ENCODE assay signal across 25 cellular contexts in genomic region chr2:206716607-206717006, GRCh38. TPM values are rescaled to one million over a fixed set of nuclear protein-coding genes. Genes with fewer than 3 reads are reported as not detected.
"Had no signal": no experiment of that assay in that cellular context is flagged by ENCODE, and none has a peak within 500 bp of the region (broad histone marks: within the 10 kb centered on the region; RNA-seq: fewer than 3 reads in every experiment).

No MANE protein-coding gene starts in this region.

- H3K4me1 ChIP-seq: Peyer's patch, SJCRH30 had no signal

- DNase-seq: activated CD4-positive, alpha-beta T cell treated with anti-CD3 and anti-CD28 coated beads, Interleukin-2, amount 10 ng/mL, durations not matched to agents 24 days and 14 days; activated CD4-positive, alpha-beta T cell treated with anti-CD3 and anti-CD28 coated beads, Interleukin-2, amount 50 U/mL, for 48 hours; activated CD4-positive, CD25-positive, alpha-beta regulatory T cell treated with anti-CD3 and anti-CD28 coated beads, Interleukin-2, amount 50 U/mL, for 72 hours; activated CD8-positive, alpha-beta memory T cell treated with anti-CD3 and anti-CD28 coated beads for 24 hours; activated effector memory CD4-positive, alpha-beta T cell treated with anti-CD3 and anti-CD28 coated beads, Interleukin-2, amount 50 U/mL, for 16 hours; activated naive CD4-positive, alpha-beta T cell treated with Interleukin-2 at 50 U/mL for 16 hours; activated T-cell treated with anti-CD3 and anti-CD28 coated beads, Interleukin-2, amount 50 U/mL, for 4 hours; amygdala; brain microvascular endothelial cell; NCI-H1048; NCI-H1417; NCI-H2029 treated with DMSO at 0.1 percent for 48 hours; NCI-H526; NCI-H774; Peyer's patch; Right ventricle myocardium superior; SJCRH30; T-helper 17 cell; T-helper 9 cell had no signal

- H3K27ac ChIP-seq: brain microvascular endothelial cell, cardiac muscle cell, Peyer's patch, RWPE1, SJCRH30 had no signal

- ATAC-seq: activated T-cell treated with anti-CD3 and anti-CD28 coated beads, Interleukin-2, amount 50 U/mL, for 4 hours; T-helper 17 cell; WTC11 had no signal

- H3K36me3 ChIP-seq: brain microvascular endothelial cell, cardiac muscle cell, Peyer's patch, SJCRH30 had no signal

- H3K4me3 ChIP-seq: cardiac muscle cell, Peyer's patch, SJCRH30 had no signal

- H3K27me3 ChIP-seq: brain microvascular endothelial cell, Peyer's patch, SJCRH30 had no signal

- H3K9me3 ChIP-seq: Peyer's patch, SJCRH30 had no signal

RNA-seq across cellular contexts. Expression of gene DYTN, which starts 1.6 kb away (rescaled TPM):
- total RNA-seq: activated CD4-positive, alpha-beta T cell treated with anti-CD3 and anti-CD28 coated beads, Interleukin-2, amount 10 ng/mL, durations not matched to agents 24 days and 14 days; activated T-cell treated with anti-CD3 and anti-CD28 coated beads, Interleukin-2, amount 50 U/mL, for 4 hours; astrocyte; cardiac muscle cell; LHCN-M2; M059J; Peyer's patch; Right ventricle myocardium superior; SJCRH30; WTC11 had no signal
- polyA plus RNA-seq: cardiac muscle cell had no signal

RNA-seq across cellular contexts. Expression of gene MDH1B, which starts 48.5 kb away (rescaled TPM):
- total RNA-seq: T-helper 17 cell had no signal
